ENCODE assay signal across 1 cellular context in the genomic region with DNA sequence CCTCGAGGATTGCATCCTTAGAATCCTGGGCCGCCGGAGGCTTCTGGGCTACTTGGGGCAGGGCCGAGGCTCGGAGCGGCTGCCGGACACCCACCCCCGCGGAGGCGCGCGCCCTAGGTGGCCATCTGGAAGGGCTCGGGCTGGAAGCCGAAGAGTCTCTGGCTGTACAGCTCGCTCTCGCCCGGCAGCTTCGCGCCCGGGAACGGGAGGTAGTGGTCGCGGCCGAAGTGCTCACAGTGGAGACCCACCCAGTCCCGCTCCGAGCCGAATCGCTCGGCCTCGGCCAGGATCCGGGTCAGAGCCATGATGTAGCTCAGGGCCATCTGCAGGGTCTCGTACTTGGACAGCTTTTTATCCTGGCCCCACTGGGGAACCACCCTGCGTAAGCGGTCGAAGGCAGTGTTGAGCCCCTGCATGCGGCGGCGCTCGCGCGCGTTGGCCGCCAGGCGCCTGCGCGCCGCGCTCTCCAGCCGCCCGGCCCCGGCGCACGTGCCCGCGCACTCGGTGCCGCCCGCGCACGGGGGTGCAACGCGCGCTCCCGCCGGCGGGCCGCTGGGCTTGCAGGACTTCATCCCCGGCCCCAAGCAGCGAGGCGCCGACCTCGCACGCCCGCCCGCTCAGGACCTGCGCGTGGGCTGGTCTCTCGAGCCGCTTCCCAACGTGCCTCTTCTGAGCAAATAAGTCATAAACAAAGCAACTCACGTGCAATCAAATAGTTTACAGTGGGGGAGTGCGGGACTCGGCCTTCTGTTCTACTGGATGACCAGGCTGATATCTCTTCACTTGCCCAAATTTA.
TF ChIP-seq lines count a peak whose summit lies in the region.

No MANE protein-coding gene starts in this region.

TF ChIP-seq in WTC11, 78 proteins besides CTCF, POLR2A, EP300 and RAD21 (continued from another document):
- TF ChIP-seq, protein P1, sequence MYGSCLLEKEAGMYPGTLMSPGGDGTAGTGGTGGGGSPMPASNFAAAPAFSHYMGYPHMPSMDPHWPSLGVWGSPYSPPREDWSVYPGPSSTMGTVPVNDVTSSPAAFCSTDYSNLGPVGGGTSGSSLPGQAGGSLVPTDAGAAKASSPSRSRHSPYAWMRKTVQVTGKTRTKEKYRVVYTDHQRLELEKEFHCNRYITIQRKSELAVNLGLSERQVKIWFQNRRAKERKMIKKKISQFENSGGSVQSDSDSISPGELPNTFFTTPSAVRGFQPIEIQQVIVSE (CRISPR knock-in tag; IDR thresholded peaks at IDR 0.05; ENCODE audit: borderline replicate concordance): no peak
- TF ChIP-seq NFATC4 (CRISPR knock-in tag; IDR thresholded peaks at IDR 0.05): no peak
- no peak for TF ChIP-seq ZNF138 (CRISPR knock-in tag; conservative IDR thresholded peaks at IDR 0.05)
- TF ChIP-seq TP53 (CRISPR knock-in tag; IDR thresholded peaks at IDR 0.05): 0 out of 2 replicates have a peak, but pooled peaks have one; percentile 24
- TF ChIP-seq TCF7 (CRISPR knock-in tag; IDR thresholded peaks at IDR 0.05; ENCODE audit: low read depth): peak; percentile 60; the same call in 1 of the 2 replicates
- TF ChIP-seq, protein P2, sequence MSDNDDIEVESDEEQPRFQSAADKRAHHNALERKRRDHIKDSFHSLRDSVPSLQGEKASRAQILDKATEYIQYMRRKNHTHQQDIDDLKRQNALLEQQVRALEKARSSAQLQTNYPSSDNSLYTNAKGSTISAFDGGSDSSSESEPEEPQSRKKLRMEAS (CRISPR knock-in tag; IDR thresholded peaks at IDR 0.05): peak; percentile 88
- TF ChIP-seq, protein P3, sequence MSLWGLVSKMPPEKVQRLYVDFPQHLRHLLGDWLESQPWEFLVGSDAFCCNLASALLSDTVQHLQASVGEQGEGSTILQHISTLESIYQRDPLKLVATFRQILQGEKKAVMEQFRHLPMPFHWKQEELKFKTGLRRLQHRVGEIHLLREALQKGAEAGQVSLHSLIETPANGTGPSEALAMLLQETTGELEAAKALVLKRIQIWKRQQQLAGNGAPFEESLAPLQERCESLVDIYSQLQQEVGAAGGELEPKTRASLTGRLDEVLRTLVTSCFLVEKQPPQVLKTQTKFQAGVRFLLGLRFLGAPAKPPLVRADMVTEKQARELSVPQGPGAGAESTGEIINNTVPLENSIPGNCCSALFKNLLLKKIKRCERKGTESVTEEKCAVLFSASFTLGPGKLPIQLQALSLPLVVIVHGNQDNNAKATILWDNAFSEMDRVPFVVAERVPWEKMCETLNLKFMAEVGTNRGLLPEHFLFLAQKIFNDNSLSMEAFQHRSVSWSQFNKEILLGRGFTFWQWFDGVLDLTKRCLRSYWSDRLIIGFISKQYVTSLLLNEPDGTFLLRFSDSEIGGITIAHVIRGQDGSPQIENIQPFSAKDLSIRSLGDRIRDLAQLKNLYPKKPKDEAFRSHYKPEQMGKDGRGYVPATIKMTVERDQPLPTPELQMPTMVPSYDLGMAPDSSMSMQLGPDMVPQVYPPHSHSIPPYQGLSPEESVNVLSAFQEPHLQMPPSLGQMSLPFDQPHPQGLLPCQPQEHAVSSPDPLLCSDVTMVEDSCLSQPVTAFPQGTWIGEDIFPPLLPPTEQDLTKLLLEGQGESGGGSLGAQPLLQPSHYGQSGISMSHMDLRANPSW (CRISPR knock-in tag; conservative IDR thresholded peaks at IDR 0.05; ENCODE audit: low read depth): no peak
- 0 out of 2 replicates have a peak, but pooled peaks have one; percentile 5 for TF ChIP-seq FOXK1 (CRISPR knock-in tag; IDR thresholded peaks at IDR 0.05)
- TF ChIP-seq, protein P4, sequence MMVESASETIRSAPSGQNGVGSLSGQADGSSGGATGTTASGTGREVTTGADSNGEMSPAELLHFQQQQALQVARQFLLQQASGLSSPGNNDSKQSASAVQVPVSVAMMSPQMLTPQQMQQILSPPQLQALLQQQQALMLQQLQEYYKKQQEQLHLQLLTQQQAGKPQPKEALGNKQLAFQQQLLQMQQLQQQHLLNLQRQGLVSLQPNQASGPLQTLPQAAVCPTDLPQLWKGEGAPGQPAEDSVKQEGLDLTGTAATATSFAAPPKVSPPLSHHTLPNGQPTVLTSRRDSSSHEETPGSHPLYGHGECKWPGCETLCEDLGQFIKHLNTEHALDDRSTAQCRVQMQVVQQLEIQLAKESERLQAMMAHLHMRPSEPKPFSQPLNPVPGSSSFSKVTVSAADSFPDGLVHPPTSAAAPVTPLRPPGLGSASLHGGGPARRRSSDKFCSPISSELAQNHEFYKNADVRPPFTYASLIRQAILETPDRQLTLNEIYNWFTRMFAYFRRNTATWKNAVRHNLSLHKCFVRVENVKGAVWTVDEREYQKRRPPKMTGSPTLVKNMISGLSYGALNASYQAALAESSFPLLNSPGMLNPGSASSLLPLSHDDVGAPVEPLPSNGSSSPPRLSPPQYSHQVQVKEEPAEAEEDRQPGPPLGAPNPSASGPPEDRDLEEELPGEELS (CRISPR knock-in tag; IDR thresholded peaks at IDR 0.05): no peak; the same call in 1 of the 2 replicates
- peak; percentile 98 for TF ChIP-seq ZNF121 (CRISPR knock-in tag; IDR thresholded peaks at IDR 0.05)
- TF ChIP-seq, protein P5, sequence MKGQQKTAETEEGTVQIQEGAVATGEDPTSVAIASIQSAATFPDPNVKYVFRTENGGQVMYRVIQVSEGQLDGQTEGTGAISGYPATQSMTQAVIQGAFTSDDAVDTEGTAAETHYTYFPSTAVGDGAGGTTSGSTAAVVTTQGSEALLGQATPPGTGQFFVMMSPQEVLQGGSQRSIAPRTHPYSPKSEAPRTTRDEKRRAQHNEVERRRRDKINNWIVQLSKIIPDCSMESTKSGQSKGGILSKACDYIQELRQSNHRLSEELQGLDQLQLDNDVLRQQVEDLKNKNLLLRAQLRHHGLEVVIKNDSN (CRISPR knock-in tag; IDR thresholded peaks at IDR 0.05): peak; percentile 6; the same call in 1 of the 2 replicates
- peak; percentile 77; the same call in 1 of the 2 replicates for TF ChIP-seq NFE2L1 (CRISPR knock-in tag; IDR thresholded peaks at IDR 0.05)
- TF ChIP-seq SMAD3 (CRISPR knock-in tag; IDR thresholded peaks at IDR 0.05; ENCODE audit: borderline replicate concordance): peak; percentile 74; the same call in 1 of the 2 replicates
- no peak for TF ChIP-seq IRF2 (CRISPR knock-in tag; IDR thresholded peaks at IDR 0.05; ENCODE audit: borderline replicate concordance, low read depth)
- TF ChIP-seq GRHL2 (CRISPR knock-in tag; IDR thresholded peaks at IDR 0.05; ENCODE audit: insufficient replicate concordance, severe bottlenecking): no peak
- no peak for TF ChIP-seq FOXJ3 (CRISPR knock-in tag; IDR thresholded peaks at IDR 0.05; ENCODE audit: borderline replicate concordance)
- peak; percentile 69; the same call in 1 of the 2 replicates for TF ChIP-seq ESRRA (CRISPR knock-in tag; IDR thresholded peaks at IDR 0.05; ENCODE audit: borderline replicate concordance)
- peak; percentile 82; the same call in 1 of the 2 replicates for TF ChIP-seq RELA (CRISPR knock-in tag; IDR thresholded peaks at IDR 0.05; ENCODE audit: borderline replicate concordance)
- 0 out of 2 replicates have a peak, but pooled peaks have one; percentile 24 for TF ChIP-seq EMX1 (CRISPR knock-in tag; IDR thresholded peaks at IDR 0.05)
- no peak for TF ChIP-seq HMGA2 (CRISPR knock-in tag; IDR thresholded peaks at IDR 0.05)
- TF ChIP-seq, protein P6, sequence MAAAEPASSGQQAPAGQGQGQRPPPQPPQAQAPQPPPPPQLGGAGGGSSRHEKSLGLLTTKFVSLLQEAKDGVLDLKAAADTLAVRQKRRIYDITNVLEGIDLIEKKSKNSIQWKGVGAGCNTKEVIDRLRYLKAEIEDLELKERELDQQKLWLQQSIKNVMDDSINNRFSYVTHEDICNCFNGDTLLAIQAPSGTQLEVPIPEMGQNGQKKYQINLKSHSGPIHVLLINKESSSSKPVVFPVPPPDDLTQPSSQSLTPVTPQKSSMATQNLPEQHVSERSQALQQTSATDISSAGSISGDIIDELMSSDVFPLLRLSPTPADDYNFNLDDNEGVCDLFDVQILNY (CRISPR knock-in tag; IDR thresholded peaks at IDR 0.05): peak; percentile 34
- TF ChIP-seq ETV6 (CRISPR knock-in tag; IDR thresholded peaks at IDR 0.05): peak; percentile 63; the same call in 1 of the 2 replicates
